In genomic region chr5:176690911-176691310, GRCh38 we compare ENCODE assay signal across 21 cellular contexts. TPM values are rescaled to one million over a fixed set of nuclear protein-coding genes. Genes with fewer than 3 reads are reported as not detected.
A peak's percentile ranks its signal among the peaks of the same experiment; 100 is the strongest.
DNase-seq lines count a peak whose midpoint lies in the region; ATAC-seq and TF ChIP-seq lines count a peak whose summit lies in the region.
"Had no signal": no experiment of that assay in that cellular context is flagged by ENCODE, and none has a peak within 500 bp of the region (broad histone marks: within the 10 kb centered on the region; RNA-seq: fewer than 3 reads in every experiment).

No MANE protein-coding gene starts in this region.

- H3K4me3 Mint-ChIP-seq in endothelial cell (ENCODE audit: unreplicated experiment) (no peak overlapping the region), neural progenitor cell (no peak overlapping the region)
- H3K4me3 Mint-ChIP-seq: B cell; CD4-positive, alpha-beta memory T cell; CD4-positive, CD25-positive, alpha-beta regulatory T cell; CD8-positive, alpha-beta memory T cell had no signal

- H2AFZ ChIP-seq in PC-9 (no peak overlapping the region), neural progenitor cell (replicated peaks) (no peak overlapping the region)

- no peaks in the 10 kb centered on the region for H3K79me2 ChIP-seq in PC-9 (ENCODE audit: low read depth)
- H3K79me2 ChIP-seq in neural progenitor cell (ENCODE audit: low read depth), result no peaks in the 10 kb centered on the region

- H3K4me3 ChIP-seq in HEK293 (ENCODE audit: low read depth, low read length) (no peak overlapping the region), PC-9 (no peak overlapping the region), neural progenitor cell (no peak overlapping the region)
- H3K4me3 ChIP-seq: A549; BLaER1 treated with 17β-estradiol and CSF1 and Interleukin-3, amounts not matched to agents 10 nM and 100 nM had no signal

- H3K4me1 Mint-ChIP-seq in endothelial cell (ENCODE audit: unreplicated experiment) (peaks cover 19% of the 10 kb centered on the region), neural progenitor cell (peaks cover 16% of the 10 kb centered on the region)
- H3K4me1 Mint-ChIP-seq: B cell; CD4-positive, alpha-beta memory T cell; CD8-positive, alpha-beta memory T cell had no signal

- H3K27ac ChIP-seq in HEK293 (ENCODE audit: extremely low read depth, low read depth, low read length) (no peak overlapping the region), PC-9 (no peak overlapping the region), neural progenitor cell (no peak overlapping the region)
- H3K27ac ChIP-seq: 22Rv1; A549; BLaER1 treated with 17β-estradiol and CSF1 and Interleukin-3, amounts not matched to agents 10 nM and 100 nM; C4-2B had no signal

- H3K4me1 ChIP-seq in HEK293 (ENCODE audit: control insufficient read depth, insufficient read depth, low read length), result peaks cover 6% of the 10 kb centered on the region; the same call in 1 of the 2 replicates
- H3K4me1 ChIP-seq in PC-9 (replicated peaks; ENCODE audit: insufficient read depth), result peaks cover 45% of the 10 kb centered on the region
- H3K4me1 ChIP-seq in neural progenitor cell, result peaks cover 25% of the 10 kb centered on the region
- H3K4me1 ChIP-seq: A549 had no signal

- H4K20me1 ChIP-seq in PC-9 (ENCODE audit: insufficient read depth) (no peaks in the 10 kb centered on the region), neural progenitor cell (ENCODE audit: low read depth) (no peaks in the 10 kb centered on the region)

- H3F3A ChIP-seq in PC-9 (ENCODE audit: insufficient read depth, low read depth) (peaks cover 25% of the 10 kb centered on the region), neural progenitor cell (ENCODE audit: low read depth) (no peaks in the 10 kb centered on the region)

- ATAC-seq in HG03045 (IDR thresholded peaks at IDR 0.05; ENCODE audit: unreplicated experiment), result no peak
- ATAC-seq: A549 had no signal

- H3K9me3 Mint-ChIP-seq in endothelial cell (ENCODE audit: unreplicated experiment) (no peaks in the 10 kb centered on the region), neural progenitor cell (no peaks in the 10 kb centered on the region)

- H3K36me3 ChIP-seq in HEK293 (ENCODE audit: control insufficient read depth in 2 of 2, insufficient read depth in 1 of 2, low read length in 2 of 2) (no peaks in the 10 kb centered on the region), PC-9 (ENCODE audit: low read depth) (no peaks in the 10 kb centered on the region), neural progenitor cell (no peaks in the 10 kb centered on the region)
- H3K36me3 ChIP-seq: BLaER1 treated with 17β-estradiol and CSF1 and Interleukin-3, amounts not matched to agents 10 nM and 100 nM had no signal

- CTCF ChIA-PET in HEK293 (lab: Yijun Ruan, JAX), result interaction anchor here (1.2 kb wide), 1 partner anchor 421 kb away, joined by 3 read pairs; no protein-coding TSS in a partner anchor
- CTCF ChIA-PET in PC-9 (lab: Charles Lee), result no interaction called here

- H3K27me3 ChIP-seq in PC-9 (ENCODE audit: insufficient read depth, low read depth), result no peaks in the 10 kb centered on the region
- no peaks in the 10 kb centered on the region for H3K27me3 ChIP-seq in neural progenitor cell

- H3K36me3 Mint-ChIP-seq in endothelial cell (ENCODE audit: low read depth, unreplicated experiment) (no peaks in the 10 kb centered on the region), neural progenitor cell (no peaks in the 10 kb centered on the region)
- H3K36me3 Mint-ChIP-seq: CD4-positive, CD25-positive, alpha-beta regulatory T cell had no signal

- peak overlapping the region; percentile 36 for H3K4me2 ChIP-seq in PC-9
- H3K4me2 ChIP-seq in neural progenitor cell, result no peak overlapping the region
- H3K4me2 ChIP-seq: A549; BLaER1 treated with 17β-estradiol and CSF1 and Interleukin-3, amounts not matched to agents 10 nM and 100 nM had no signal

- TF ChIP-seq CTCF in HEK293 (tag by site-specific recombination; IDR thresholded peaks at IDR 0.05), result no peak
- no peak for TF ChIP-seq CTCF in PC-9 (conservative IDR thresholded peaks at IDR 0.05)
- TF ChIP-seq CTCF in endothelial cell (IDR thresholded peaks at IDR 0.05; ENCODE audit: unreplicated experiment), result no peak
- no peak for TF ChIP-seq CTCF in neural progenitor cell (IDR thresholded peaks at IDR 0.05)

- no peak overlapping the region for H3K9ac ChIP-seq in neural progenitor cell
- H3K9ac ChIP-seq: BLaER1 treated with 17β-estradiol and CSF1 and Interleukin-3, amounts not matched to agents 10 nM and 100 nM had no signal

- no TSS peak for BruUV-seq in PC-9 (replicated peaks; lab: Mats Ljungman, UMichigan)

- intact Hi-C loops in PC-9 (cut with micrococcal nuclease; ENCODE audit: unreplicated experiment), result no loop called here

- peaks cover 21% of the 10 kb centered on the region for H3K27me3 Mint-ChIP-seq in endothelial cell (ENCODE audit: unreplicated experiment)
- peaks cover 11% of the 10 kb centered on the region for H3K27me3 Mint-ChIP-seq in neural progenitor cell (ENCODE audit: insufficient read depth, low read depth)

- H3K9me3 ChIP-seq in HEK293 (ENCODE audit: control insufficient read depth, insufficient read depth, low read depth, low read length), result no peaks in the 10 kb centered on the region
- no peaks in the 10 kb centered on the region for H3K9me3 ChIP-seq in PC-9 (ENCODE audit: insufficient read depth, low read depth)
- H3K9me3 ChIP-seq in neural progenitor cell (ENCODE audit: low read depth), result no peaks in the 10 kb centered on the region
- H3K9me3 ChIP-seq: A549, Caco-2 had no signal

- H3K27ac Mint-ChIP-seq in endothelial cell (ENCODE audit: unreplicated experiment), result peak overlapping the region; percentile 31
- H3K27ac Mint-ChIP-seq in neural progenitor cell, result peak overlapping the region; percentile 23
- H3K27ac Mint-ChIP-seq: B cell; CD4-positive, alpha-beta memory T cell; CD4-positive, CD25-positive, alpha-beta regulatory T cell had no signal

- H3K9me2 ChIP-seq in PC-9 (ENCODE audit: insufficient read depth), result no peaks in the 10 kb centered on the region

- DNase-seq in PC-9 (no peak), endothelial cell (ENCODE audit: low spot score) (no peak), neural progenitor cell (ENCODE audit: low spot score) (no peak), CD1c-positive myeloid dendritic cell (ENCODE audit: extremely low spot score) (no peak), COLO668 (lab: John Stamatoyannopoulos, UW; ENCODE audit: unreplicated experiment) (no peak)
- DNase-seq in activated T-cell treated with anti-CD3 and anti-CD28 coated beads, Interleukin-2, amount 50 U/mL, for 48 hours, result no peak
- DNase-seq: AML-193; Caco-2; Calu3; CD4-positive, alpha-beta memory T cell; CD4-positive, CD25-positive, alpha-beta regulatory T cell; CD8-positive, alpha-beta memory T cell; DMS79 treated with DMSO at 0.1 percent for 48 hours; GF-D8 had no signal

- POLR2A ChIA-PET in HEK293 (lab: Yijun Ruan, JAX), result no interaction called here
- POLR2A ChIA-PET in PC-9 (lab: Charles Lee; ENCODE audit: unreplicated experiment), result no interaction called here

TF ChIP-seq in HEK293, 187 proteins besides CTCF, POLR2A, EP300 and RAD21:
- TF ChIP-seq ZNF202 (tag by site-specific recombination; IDR thresholded peaks at IDR 0.05; ENCODE audit: borderline replicate concordance) (no peak), ZFP3 (tag by site-specific recombination; IDR thresholded peaks at IDR 0.05; ENCODE audit: low read depth) (no peak), SETDB1 (IDR thresholded peaks at IDR 0.05; ENCODE audit: insufficient read length, low read length) (no peak), ZNF248 (tag by site-specific recombination; IDR thresholded peaks at IDR 0.05) (no peak), ZNF610 (tag by site-specific recombination; IDR thresholded peaks at IDR 0.05; ENCODE audit: borderline replicate concordance) (no peak), ZNF335 (tag by site-specific recombination; conservative IDR thresholded peaks at IDR 0.05) (no peak), ZNF473 (tag by site-specific recombination; IDR thresholded peaks at IDR 0.05) (no peak), KLF1 (tag by site-specific recombination; IDR thresholded peaks at IDR 0.05) (no peak), SCRT1 (tag by site-specific recombination; IDR thresholded peaks at IDR 0.05; ENCODE audit: borderline replicate concordance) (peak; percentile 87), ZNF24 (tag by site-specific recombination; IDR thresholded peaks at IDR 0.05) (no peak), SCRT2 (tag by site-specific recombination; IDR thresholded peaks at IDR 0.05) (peak; percentile 95), PRDM6 (tag by site-specific recombination; IDR thresholded peaks at IDR 0.05) (no peak), ZNF350 (tag by site-specific recombination; IDR thresholded peaks at IDR 0.05) (no peak), YY1 (tag by site-specific recombination; IDR thresholded peaks at IDR 0.05) (no peak), TCF7L2 (IDR thresholded peaks at IDR 0.05; ENCODE audit: borderline replicate concordance, low read depth, low read length) (no peak), ZBTB26 (tag by site-specific recombination; optimal IDR thresholded peaks at IDR 0.05) (no peak)
TF ChIP-seq in HEK293: peak in this region for 2.

RNA-seq across cellular contexts. Expression of gene TSPAN17, which starts 43.6 kb away (rescaled TPM):
- total RNA-seq in PC-9 (2021), result 81.1 and 82.1 TPM in 2 replicates
- 57.5 TPM for total RNA-seq in endothelial cell (ENCODE audit: unreplicated experiment)
- total RNA-seq in neural progenitor cell (ENCODE audit: low replicate concordance), result 25.9 and 51.7 TPM in 2 replicates
